17 cellular contexts compared by ENCODE assay signal in genomic region chr6:12614468-12614867, GRCh38.
"Had no signal": no experiment of that assay in that cellular context is flagged by ENCODE, and none has a peak within 500 bp of the region (broad histone marks: within the 10 kb centered on the region; RNA-seq: fewer than 3 reads in every experiment).

No MANE protein-coding gene starts in this region.

- H3K9me3 ChIP-seq: neutrophil had no signal

- H3K4me3 Mint-ChIP-seq: activated CD4-positive, alpha-beta memory T cell treated with anti-CD3 and anti-CD28 coated beads for 36 hours; brain; effector memory CD8-positive, alpha-beta T cell; memory B cell; natural killer cell; stimulated activated effector memory CD8-positive, alpha-beta T cell treated with anti-CD3 and anti-CD28 coated beads, Interleukin-12 subunit alpha, Interleukin-12 subunit beta, amount 100 ng/mL, for 72 hours had no signal

- DNase-seq: activated CD4-positive, alpha-beta memory T cell treated with anti-CD3 and anti-CD28 coated beads for 36 hours; activated gamma-delta T cell; activated T-cell treated with anti-CD3 and anti-CD28 coated beads, Interleukin-2, amount 50 U/mL, for 48 hours; cerebellar nuclear complex; dermis blood vessel endothelial cell; effector memory CD8-positive, alpha-beta T cell; kidney glomerular epithelial cell; left ventricle myocardium superior; natural killer cell; T-helper 1 cell; T1000; WERI-Rb-1 had no signal

- ATAC-seq: activated naive CD4-positive, alpha-beta T cell treated with anti-CD3 and anti-CD28 coated beads, Interleukin-2, amount 50 U/mL, for 72 hours; effector memory CD8-positive, alpha-beta T cell; left ventricle myocardium superior; natural killer cell; stimulated activated effector memory CD8-positive, alpha-beta T cell treated with anti-CD3 and anti-CD28 coated beads, Interleukin-12 subunit alpha, Interleukin-12 subunit beta, amount 100 ng/mL, for 72 hours had no signal

- H3K36me3 Mint-ChIP-seq: activated CD4-positive, alpha-beta memory T cell treated with anti-CD3 and anti-CD28 coated beads for 36 hours; activated naive CD4-positive, alpha-beta T cell treated with anti-CD3 and anti-CD28 coated beads, Interleukin-2, amount 50 U/mL, for 72 hours; brain; natural killer cell; stimulated activated effector memory CD8-positive, alpha-beta T cell treated with anti-CD3 and anti-CD28 coated beads, Interleukin-12 subunit alpha, Interleukin-12 subunit beta, amount 100 ng/mL, for 72 hours had no signal

- H3K4me1 Mint-ChIP-seq: brain; memory B cell; natural killer cell; stimulated activated effector memory CD8-positive, alpha-beta T cell treated with anti-CD3 and anti-CD28 coated beads, Interleukin-12 subunit alpha, Interleukin-12 subunit beta, amount 100 ng/mL, for 72 hours had no signal

- H3K27ac Mint-ChIP-seq: activated CD4-positive, alpha-beta memory T cell treated with anti-CD3 and anti-CD28 coated beads for 36 hours; activated naive CD4-positive, alpha-beta T cell treated with anti-CD3 and anti-CD28 coated beads, Interleukin-2, amount 50 U/mL, for 72 hours; brain; effector memory CD8-positive, alpha-beta T cell; memory B cell; natural killer cell; stimulated activated effector memory CD8-positive, alpha-beta T cell treated with anti-CD3 and anti-CD28 coated beads, Interleukin-12 subunit alpha, Interleukin-12 subunit beta, amount 100 ng/mL, for 72 hours had no signal

- H3K36me3 ChIP-seq: neutrophil, WERI-Rb-1 had no signal

- H3K27ac ChIP-seq: neutrophil, WERI-Rb-1 had no signal

- H3K9me3 Mint-ChIP-seq: activated CD4-positive, alpha-beta memory T cell treated with anti-CD3 and anti-CD28 coated beads for 36 hours; activated naive CD4-positive, alpha-beta T cell treated with anti-CD3 and anti-CD28 coated beads, Interleukin-2, amount 50 U/mL, for 72 hours; effector memory CD8-positive, alpha-beta T cell; memory B cell; natural killer cell; stimulated activated effector memory CD8-positive, alpha-beta T cell treated with anti-CD3 and anti-CD28 coated beads, Interleukin-12 subunit alpha, Interleukin-12 subunit beta, amount 100 ng/mL, for 72 hours had no signal

- H3K27me3 ChIP-seq: neutrophil had no signal
